Comparison of ENCODE assay signal across 13 cellular contexts in genomic region chr4:164536829-164537228, GRCh38.
DNase-seq lines count a peak whose midpoint lies in the region; ATAC-seq and TF ChIP-seq lines count a peak whose summit lies in the region.
"Had no signal": no experiment of that assay in that cellular context is flagged by ENCODE, and none has a peak within 500 bp of the region (broad histone marks: within the 10 kb centered on the region; RNA-seq: fewer than 3 reads in every experiment).

No MANE protein-coding gene starts in this region.

- no peak overlapping the region for H3K23ac ChIP-seq in mesendoderm (ENCODE audit: low read length)

- H3K27ac ChIP-seq in mesendoderm (ENCODE audit: low read depth, low read length) (no peak overlapping the region), aorta (ENCODE audit: low read depth in 1 of 2, low read length in 2 of 2) (no peak overlapping the region)

- no peaks in the 10 kb centered on the region for H3K4me1 ChIP-seq in mesendoderm (ENCODE audit: control insufficient read depth, low read depth, low read length)
- no peaks in the 10 kb centered on the region for H3K4me1 ChIP-seq in aorta (ENCODE audit: control insufficient read depth in 1 of 2, insufficient read depth in 2 of 2, low read length in 2 of 2)

- H3K79me1 ChIP-seq in mesendoderm (ENCODE audit: low read length), result no peaks in the 10 kb centered on the region

- H3K18ac ChIP-seq in mesendoderm (ENCODE audit: low read length), result no peak overlapping the region

- no peak overlapping the region for H3K4ac ChIP-seq in mesendoderm (ENCODE audit: low read depth, low read length)

- no peak overlapping the region for H2BK15ac ChIP-seq in mesendoderm (replicated peaks; ENCODE audit: low read depth)

- H3K36me3 ChIP-seq in mesendoderm (ENCODE audit: control insufficient read depth, insufficient read depth, low read length) (no peaks in the 10 kb centered on the region), aorta (ENCODE audit: control insufficient read depth in 1 of 2, insufficient read depth in 2 of 2, low read length in 1 of 2) (no peaks in the 10 kb centered on the region)

- WGBS in mesendoderm (ENCODE audit: extremely low coverage, insufficient coverage, low lambda C conversion rate), result no CpG with 5 or more reads among the region's 2 CpGs
- whole genome bisulfite sequencing in aorta, 2 donors, result 15 to 20% methylated on average over 2 of the region's 2 CpGs

- H3K4me3 ChIP-seq in astrocyte of the spinal cord (ENCODE audit: low read depth, low read length) (no peak overlapping the region), mesendoderm (ENCODE audit: low read length) (no peak overlapping the region), aorta (ENCODE audit: low read length in 2 of 2) (no peak overlapping the region)
- H3K4me3 ChIP-seq: K562 had no signal

- H3K4me2 ChIP-seq in mesendoderm (ENCODE audit: low read length), result no peak overlapping the region

- no peak overlapping the region for H3K9ac ChIP-seq in mesendoderm (ENCODE audit: low read length)

- H4K8ac ChIP-seq in mesendoderm (ENCODE audit: low read depth, low read length), result no peak overlapping the region

- H3K9me3 ChIP-seq in aorta (ENCODE audit: control insufficient read depth, low read length), result peaks cover 5% of the 10 kb centered on the region

- intact Hi-C loops in aorta (cut with DNase I), result no loop called here

- no peak overlapping the region for H2AK5ac ChIP-seq in mesendoderm (ENCODE audit: low read length)

- in situ Hi-C loops in astrocyte of the spinal cord (cut with HindIII; ENCODE audit: low sequenced_read_pairs), result no loop called here

- H3K27me3 ChIP-seq in mesendoderm (ENCODE audit: insufficient read depth, low read length, poor library complexity), result no peaks in the 10 kb centered on the region
- no peaks in the 10 kb centered on the region for H3K27me3 ChIP-seq in aorta (ENCODE audit: control insufficient read depth in 1 of 2, insufficient read depth in 2 of 2, low read length in 1 of 2)

- no peak for TF ChIP-seq CTCF in astrocyte of the spinal cord (IDR thresholded peaks at IDR 0.05; ENCODE audit: low read depth, low read length)

- H3K79me2 ChIP-seq in mesendoderm (ENCODE audit: control insufficient read depth, insufficient read depth, low read length), result no peaks in the 10 kb centered on the region

- ATAC-seq in aorta (ENCODE audit: low FRiP score) (peak; percentile 83), HG02798 (IDR thresholded peaks at IDR 0.05; ENCODE audit: poor library complexity, unreplicated experiment) (no peak)
- ATAC-seq: K562; natural killer cell treated with Interleukin-12 subunit alpha and Interleukin-12 subunit beta and Interleukin-15 and Interleukin-18, amount 100 ng/mL, for 72 hours had no signal

- no peak overlapping the region for H3K56ac ChIP-seq in mesendoderm (ENCODE audit: low read length)

- DNase-seq in NCI-H1105 treated with DMSO at 0.1 percent for 48 hours (lab: John Stamatoyannopoulos, UW) (peak; percentile 9), NCI-H1105 (lab: John Stamatoyannopoulos, UW) (no peak), astrocyte of the spinal cord (ENCODE audit: low read depth, low spot score) (peak; percentile 94), mesendoderm (peak; percentile 11), aorta (peak; percentile 66 to 75), CD1c-positive myeloid dendritic cell (ENCODE audit: extremely low spot score) (no peak), NAMALWA (ENCODE audit: low spot score) (no peak)
- DNase-seq: 8988T, NCI-H774, T-helper 2 cell had no signal

- no peak overlapping the region for H2BK120ac ChIP-seq in mesendoderm (ENCODE audit: low read depth, low read length)

- H4K5ac ChIP-seq in mesendoderm (ENCODE audit: low read length), result no peak overlapping the region

- no peak overlapping the region for H2BK5ac ChIP-seq in mesendoderm (ENCODE audit: low read length)

Comparison
In these comparisons a context has a peak if more than half of its experiments do, and no peak if none do; other contexts are left out.
1. DNase-seq: peak in NCI-H1105 treated with DMSO at 0.1 percent for 48 hours (single experiment), astrocyte of the spinal cord (single experiment), mesendoderm (single experiment) and aorta (2 of 2); none in NCI-H1105 (single experiment), CD1c-positive myeloid dendritic cell (single experiment) and NAMALWA (single experiment).